Comparison of ENCODE assay signal across 1 cellular context in the genomic region with DNA sequence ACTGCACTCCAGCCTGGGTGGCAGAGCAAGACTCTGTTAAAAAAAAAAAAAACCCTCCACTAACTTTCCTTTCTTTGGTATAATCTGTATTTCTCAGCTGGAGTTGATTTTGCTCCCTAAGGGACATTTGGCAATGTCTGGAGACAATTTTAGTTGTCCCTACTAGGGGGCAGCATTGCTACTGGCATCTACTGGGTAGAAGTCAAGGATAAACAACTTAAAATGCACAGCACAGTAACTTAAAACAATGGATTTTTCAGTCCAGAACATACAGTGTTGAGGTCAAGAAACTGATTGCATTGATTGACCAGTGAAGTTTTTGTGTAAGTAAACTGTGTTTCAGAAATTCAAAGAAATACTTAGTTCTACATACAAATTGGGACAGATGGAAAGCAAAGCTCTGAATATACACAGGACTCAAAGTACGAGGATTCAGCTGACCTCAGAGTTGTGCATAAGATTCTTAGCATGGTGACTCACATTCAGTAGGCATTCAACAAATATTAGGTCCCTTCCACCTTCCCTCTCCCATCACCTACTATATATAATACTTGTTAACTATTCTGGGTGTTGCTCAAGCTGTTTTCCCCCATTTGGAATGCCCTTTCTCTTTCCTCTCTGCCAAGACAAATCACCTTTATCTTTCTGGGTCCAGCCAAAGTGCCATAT.
TF ChIP-seq lines count a peak whose summit lies in the region.

No MANE protein-coding gene starts in this region.

TF ChIP-seq in Ishikawa, 13 proteins besides CTCF, POLR2A, EP300 and RAD21 (continued from another document):
- TF ChIP-seq, protein P1, sequence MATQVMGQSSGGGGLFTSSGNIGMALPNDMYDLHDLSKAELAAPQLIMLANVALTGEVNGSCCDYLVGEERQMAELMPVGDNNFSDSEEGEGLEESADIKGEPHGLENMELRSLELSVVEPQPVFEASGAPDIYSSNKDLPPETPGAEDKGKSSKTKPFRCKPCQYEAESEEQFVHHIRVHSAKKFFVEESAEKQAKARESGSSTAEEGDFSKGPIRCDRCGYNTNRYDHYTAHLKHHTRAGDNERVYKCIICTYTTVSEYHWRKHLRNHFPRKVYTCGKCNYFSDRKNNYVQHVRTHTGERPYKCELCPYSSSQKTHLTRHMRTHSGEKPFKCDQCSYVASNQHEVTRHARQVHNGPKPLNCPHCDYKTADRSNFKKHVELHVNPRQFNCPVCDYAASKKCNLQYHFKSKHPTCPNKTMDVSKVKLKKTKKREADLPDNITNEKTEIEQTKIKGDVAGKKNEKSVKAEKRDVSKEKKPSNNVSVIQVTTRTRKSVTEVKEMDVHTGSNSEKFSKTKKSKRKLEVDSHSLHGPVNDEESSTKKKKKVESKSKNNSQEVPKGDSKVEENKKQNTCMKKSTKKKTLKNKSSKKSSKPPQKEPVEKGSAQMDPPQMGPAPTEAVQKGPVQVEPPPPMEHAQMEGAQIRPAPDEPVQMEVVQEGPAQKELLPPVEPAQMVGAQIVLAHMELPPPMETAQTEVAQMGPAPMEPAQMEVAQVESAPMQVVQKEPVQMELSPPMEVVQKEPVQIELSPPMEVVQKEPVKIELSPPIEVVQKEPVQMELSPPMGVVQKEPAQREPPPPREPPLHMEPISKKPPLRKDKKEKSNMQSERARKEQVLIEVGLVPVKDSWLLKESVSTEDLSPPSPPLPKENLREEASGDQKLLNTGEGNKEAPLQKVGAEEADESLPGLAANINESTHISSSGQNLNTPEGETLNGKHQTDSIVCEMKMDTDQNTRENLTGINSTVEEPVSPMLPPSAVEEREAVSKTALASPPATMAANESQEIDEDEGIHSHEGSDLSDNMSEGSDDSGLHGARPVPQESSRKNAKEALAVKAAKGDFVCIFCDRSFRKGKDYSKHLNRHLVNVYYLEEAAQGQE (IDR thresholded peaks at IDR 0.05; ENCODE audit: low read depth): no peak
- TF ChIP-seq TEAD4 (IDR thresholded peaks at IDR 0.05): no peak
- TF ChIP-seq NFIC (IDR thresholded peaks at IDR 0.05): no peak
